In the genomic region with DNA sequence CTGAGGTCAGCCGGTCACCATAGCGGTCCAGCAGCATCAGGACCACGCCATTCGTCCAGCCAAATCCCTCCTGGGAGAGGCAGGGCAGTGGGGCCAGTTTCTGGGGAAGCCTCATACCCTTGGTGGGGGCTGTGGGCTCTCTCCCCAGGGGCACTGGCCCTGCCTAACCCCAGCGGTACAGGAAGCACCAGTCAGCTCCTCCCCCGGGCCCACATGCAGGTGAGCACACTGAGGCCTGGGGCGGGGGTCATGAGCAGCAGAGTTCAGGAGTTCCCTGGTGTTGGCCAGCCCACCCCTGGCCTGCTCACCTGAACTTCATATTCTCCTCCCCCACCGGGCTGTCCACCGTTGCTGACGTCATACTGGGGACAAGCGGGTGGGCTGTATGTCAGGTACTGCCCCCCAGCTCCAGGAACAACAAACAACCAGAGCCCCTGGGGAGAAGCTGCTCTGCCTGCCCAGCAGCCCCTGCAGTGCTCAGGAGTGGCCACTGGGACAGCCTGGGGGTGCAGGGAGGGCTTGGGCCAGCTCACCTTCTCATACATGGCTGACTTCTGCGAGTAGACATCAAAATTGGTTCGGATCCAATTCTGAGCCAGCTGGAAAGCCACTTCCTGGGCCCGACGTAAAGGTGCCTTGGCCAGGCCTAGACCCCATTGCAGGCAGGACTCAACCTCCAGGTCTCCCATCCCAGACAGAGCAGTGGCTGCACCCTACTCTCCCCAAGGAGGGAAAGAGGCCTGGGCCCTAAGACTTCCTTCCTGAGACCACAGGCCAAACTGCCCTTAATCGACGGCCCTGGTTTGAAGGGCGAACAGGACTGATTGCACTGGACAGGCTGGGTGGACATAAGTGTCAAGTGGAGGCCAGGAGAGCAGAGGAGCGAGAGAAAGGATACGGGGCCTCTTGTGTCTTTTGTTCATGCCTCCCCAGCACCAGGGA, we compare ENCODE assay signal across 10 cellular contexts. TPM values are rescaled to one million over a fixed set of nuclear protein-coding genes. Genes with fewer than 3 reads are reported as not detected.
DNase-seq lines count a peak whose midpoint lies in the region; ATAC-seq and TF ChIP-seq lines count a peak whose summit lies in the region.
"Had no signal": no experiment of that assay in that cellular context is flagged by ENCODE, and none has a peak within 500 bp of the region (broad histone marks: within the 10 kb centered on the region; RNA-seq: fewer than 3 reads in every experiment).

No MANE protein-coding gene starts in this region.

- no peaks in the 10 kb centered on the region for H3K9me3 Mint-ChIP-seq in H9
- H3K9me3 Mint-ChIP-seq in WTC11: no peaks in the 10 kb centered on the region
- no peaks in the 10 kb centered on the region for H3K9me3 Mint-ChIP-seq in stimulated activated effector memory CD8-positive, alpha-beta T cell treated with anti-CD3 and anti-CD28 coated beads, Interleukin-12 subunit alpha, Interleukin-12 subunit beta, amount 100 ng/mL, for 72 hours
- H3K9me3 Mint-ChIP-seq: immature natural killer cell had no signal

- no peak overlapping the region for H3K4ac ChIP-seq in H9 (ENCODE audit: low read depth, low read length)

- no peak overlapping the region for H4K8ac ChIP-seq in H9 (replicated peaks; ENCODE audit: insufficient read length, low read depth, low read length)

- H3K23me2 ChIP-seq in H9 (ENCODE audit: insufficient read length, low read depth, low read length, poor library complexity, severe bottlenecking): no peaks in the 10 kb centered on the region

- no peak overlapping the region for H3K4me2 ChIP-seq in H9 (ENCODE audit: insufficient read depth, insufficient read length, low read length)

- H3K18ac ChIP-seq in H9 (ENCODE audit: insufficient read length, low read depth, low read length): no peak overlapping the region

- H4K20me1 ChIP-seq in H9 (ENCODE audit: control insufficient read depth, insufficient read depth, insufficient read length): peaks cover 2% of the 10 kb centered on the region

- H2AFZ ChIP-seq in H9 (ENCODE audit: low read length): no peak overlapping the region

- ATAC-seq in WTC11 (peak; percentile 3), left ventricle myocardium superior (peak; percentile 29)
- no peak for ATAC-seq in stimulated activated effector memory CD8-positive, alpha-beta T cell treated with anti-CD3 and anti-CD28 coated beads, Interleukin-12 subunit alpha, Interleukin-12 subunit beta, amount 100 ng/mL, for 72 hours

- no peak overlapping the region for H2BK12ac ChIP-seq in H9 (ENCODE audit: insufficient read length, low read depth, low read length)

- H3K27me3 Mint-ChIP-seq in H9 (ENCODE audit: low read depth) (no peaks in the 10 kb centered on the region; the same call in 1 of the 2 replicates), WTC11 (ENCODE audit: low read depth) (peaks cover 3% of the 10 kb centered on the region; the same call in 1 of the 2 replicates)

- H3K27me3 ChIP-seq in H9 (ENCODE audit: insufficient read depth, low read length): no peaks in the 10 kb centered on the region

- no peak overlapping the region for H3K27ac ChIP-seq in H9 (ENCODE audit: insufficient read length, low read depth, low read length)

- no peak overlapping the region for H3K56ac ChIP-seq in H9 (ENCODE audit: insufficient read length, low read depth, low read length)

- H3K9ac ChIP-seq in H9 (ENCODE audit: extremely low read depth, insufficient read length, low read length): no peak overlapping the region

- H3K4me1 Mint-ChIP-seq in H9 (peaks cover 36 to 41% of the 10 kb centered on the region in 2 experiments), WTC11 (peaks cover 37% of the 10 kb centered on the region)
- peaks cover 9% of the 10 kb centered on the region for H3K4me1 Mint-ChIP-seq in stimulated activated effector memory CD8-positive, alpha-beta T cell treated with anti-CD3 and anti-CD28 coated beads, Interleukin-12 subunit alpha, Interleukin-12 subunit beta, amount 100 ng/mL, for 72 hours

- H3K36me3 Mint-ChIP-seq in H9 (ENCODE audit: insufficient read depth in 1 of 3, low read depth in 3 of 3) (peaks cover 3 to 27% (median 24%) of the 10 kb centered on the region in 3 experiments; a peak in 5 of 7 replicates), WTC11 (peaks cover 6% of the 10 kb centered on the region; the same call in 1 of the 2 replicates)
- no peaks in the 10 kb centered on the region for H3K36me3 Mint-ChIP-seq in stimulated activated effector memory CD8-positive, alpha-beta T cell treated with anti-CD3 and anti-CD28 coated beads, Interleukin-12 subunit alpha, Interleukin-12 subunit beta, amount 100 ng/mL, for 72 hours
- H3K36me3 Mint-ChIP-seq: immature natural killer cell had no signal

- H4K5ac ChIP-seq in H9 (ENCODE audit: insufficient read length, low read depth, low read length): no peak overlapping the region

- H2BK15ac ChIP-seq in H9 (ENCODE audit: low read depth, low read length): no peak overlapping the region

- no peak overlapping the region for H3K4me3 Mint-ChIP-seq in H9
- no peak overlapping the region for H3K4me3 Mint-ChIP-seq in WTC11
- H3K4me3 Mint-ChIP-seq in stimulated activated effector memory CD8-positive, alpha-beta T cell treated with anti-CD3 and anti-CD28 coated beads, Interleukin-12 subunit alpha, Interleukin-12 subunit beta, amount 100 ng/mL, for 72 hours: no peak overlapping the region

- DNase-seq in H9 (peak; percentile 47), WTC11 (ENCODE audit: low spot score) (no peak), left ventricle myocardium superior (no peak), COLO668 (lab: John Stamatoyannopoulos, UW; ENCODE audit: unreplicated experiment) (no peak), G401 (ENCODE audit: low spot score) (no peak), middle frontal gyrus (ENCODE audit: extremely low spot score, low spot score) (no peak), midbrain (lab: John Stamatoyannopoulos, UW) (no peak)
- no peak for DNase-seq in stimulated activated effector memory CD8-positive, alpha-beta T cell treated with anti-CD3 and anti-CD28 coated beads, Interleukin-12 subunit alpha, Interleukin-12 subunit beta, amount 100 ng/mL, for 72 hours (ENCODE audit: low spot score in 2 of 2)

- no peak overlapping the region for H3T11ph ChIP-seq in H9 (ENCODE audit: low read length)

- no peaks in the 10 kb centered on the region for H3K79me2 ChIP-seq in H9 (ENCODE audit: insufficient read depth, low read length)

- H2AK5ac ChIP-seq in H9 (ENCODE audit: insufficient read length, low read length): no peak overlapping the region

- intact Hi-C loops in left ventricle myocardium superior (cut with micrococcal nuclease): loop anchor here (10.0 kb wide), 1 partner anchor 64 kb away; no protein-coding TSS in a partner anchor

- no peak overlapping the region for H2BK5ac ChIP-seq in H9 (ENCODE audit: insufficient read length, low read length)

- H3K27ac Mint-ChIP-seq in H9 (peak overlapping the region; percentile 45 to 68 (median 47); a peak in 4 of 7 replicates), WTC11 (peak overlapping the region; percentile 15; the same call in 1 of the 2 replicates)
- H3K27ac Mint-ChIP-seq in stimulated activated effector memory CD8-positive, alpha-beta T cell treated with anti-CD3 and anti-CD28 coated beads, Interleukin-12 subunit alpha, Interleukin-12 subunit beta, amount 100 ng/mL, for 72 hours: peak overlapping the region; percentile 48
- H3K27ac Mint-ChIP-seq: immature natural killer cell had no signal

- H3K4me1 ChIP-seq in H9 (ENCODE audit: insufficient read depth, low read length): peaks cover 3% of the 10 kb centered on the region; the same call in 1 of the 2 replicates

- H3K79me1 ChIP-seq in H9 (ENCODE audit: insufficient read depth, low read depth, low read length, poor library complexity, severe bottlenecking): no peaks in the 10 kb centered on the region

- no peak overlapping the region for H4K91ac ChIP-seq in H9 (ENCODE audit: insufficient read length, low read depth, low read length)

- H3K14ac ChIP-seq in H9 (ENCODE audit: insufficient read depth, low read length): no peak overlapping the region

- H3K23ac ChIP-seq in H9 (ENCODE audit: insufficient read length, low read depth, low read length): no peak overlapping the region

- in situ Hi-C loops in G401 (cut with HindIII; ENCODE audit: low sequenced_read_pairs): no loop called here

- H2BK120ac ChIP-seq in H9 (ENCODE audit: low read depth, low read length, poor library complexity, severe bottlenecking): no peak overlapping the region

- H2BK20ac ChIP-seq in H9 (ENCODE audit: low read depth, low read length, poor library complexity, severe bottlenecking): no peak overlapping the region

- no peak for TF ChIP-seq CTCF in H9 (conservative IDR thresholded peaks at IDR 0.05)
- no peak for TF ChIP-seq CTCF in WTC11 (IDR thresholded peaks at IDR 0.05)

- H3K9me3 ChIP-seq in H9 (ENCODE audit: control insufficient read depth, low read depth, low read length): no peaks in the 10 kb centered on the region

- POLR2A ChIA-PET in WTC11 (lab: Charles Lee): interaction anchor here (1.0 to 1.7 kb wide), 4 partner anchors 20 to 50 kb away, joined by 3 to 14 read pairs (median 4); no protein-coding TSS in a partner anchor

- CTCF ChIA-PET in WTC11 (lab: Charles Lee): interaction anchor here (0.6 to 7.0 kb wide), 37 partner anchors 12 to 1946 kb away, joined by 3 to 78 read pairs (median 4); a partner anchor contains a TSS

- no CpG with 5 or more reads among the region's 20 CpGs for WGBS in H9 (ENCODE audit: extremely low coverage, insufficient read length, low lambda C conversion rate)

TF ChIP-seq in WTC11, 78 proteins besides CTCF, POLR2A, EP300 and RAD21 (continues in another document):
- TF ChIP-seq MYBL2 (CRISPR knock-in tag; IDR thresholded peaks at IDR 0.05): no peak
- no peak for TF ChIP-seq TCF7 (CRISPR knock-in tag; IDR thresholded peaks at IDR 0.05; ENCODE audit: low read depth)

RNA-seq across cellular contexts. Expression of a gene that starts 20.8 kb away (rescaled TPM):
- total RNA-seq in H9 (2021) (not detected in 2 replicates), WTC11 (2021) (0.09 TPM in 1 of 3 replicates, not detected in the others), left ventricle myocardium superior (not detected)
- not detected in 2 replicates for total RNA-seq in G401 (2014; rRNA removed; shearing (Covaris generic))
- total RNA-seq: RPMI7951 had no signal

RNA-seq across cellular contexts. Expression of a gene that starts 51.2 kb away (rescaled TPM):
- 55.7 and 56.0 TPM in 2 replicates for total RNA-seq in H9 (2021)
- 70.4 to 83.1 TPM (median 71.5 TPM) in 3 replicates for total RNA-seq in WTC11 (2021)
- total RNA-seq in left ventricle myocardium superior: 97.7 TPM
- 32.6 and 40.6 TPM in 2 replicates for total RNA-seq in G401 (2014; rRNA removed; shearing (Covaris generic))
